Comparison of ENCODE assay signal across 12 cellular contexts in genomic region chr4:76990288-76991080, GRCh38. TPM values are rescaled to one million over a fixed set of nuclear protein-coding genes. Genes with fewer than 3 reads are reported as not detected.
DNase-seq lines count a peak whose midpoint lies in the region; TF ChIP-seq lines count a peak whose summit lies in the region.
"Had no signal": no experiment of that assay in that cellular context is flagged by ENCODE, and none has a peak within 500 bp of the region (broad histone marks: within the 10 kb centered on the region; RNA-seq: fewer than 3 reads in every experiment).

No MANE protein-coding gene starts in this region.

- H3K9me3 ChIP-seq in GM23248 (ENCODE audit: low read depth) (no peaks in the 10 kb centered on the region), Karpas-422 (ENCODE audit: low read length) (no peaks in the 10 kb centered on the region), esophagus squamous epithelium (no peaks in the 10 kb centered on the region)

- H3K4me1 ChIP-seq in GM23248 (ENCODE audit: insufficient read depth), result peaks cover 82% of the 10 kb centered on the region
- H3K4me1 ChIP-seq in Karpas-422 (ENCODE audit: low read length), result 0 out of 2 replicates have a peak, but pooled peaks cover 3% of the 10 kb centered on the region
- peaks cover 0 to 39% (median 7%) of the 10 kb centered on the region in 3 donors for H3K4me1 ChIP-seq in esophagus squamous epithelium

- peaks cover 9% of the 10 kb centered on the region for H3K9me3 Mint-ChIP-seq in activated naive CD8-positive, alpha-beta T cell treated with anti-CD3 and anti-CD28 coated beads for 36 hours

- peaks cover 80% of the 10 kb centered on the region for H3K4me1 Mint-ChIP-seq in activated naive CD8-positive, alpha-beta T cell treated with anti-CD3 and anti-CD28 coated beads for 36 hours

- H3K36me3 ChIP-seq in GM23248 (ENCODE audit: low read depth), result peaks cover 12% of the 10 kb centered on the region; the same call in 1 of the 2 replicates
- no peaks in the 10 kb centered on the region for H3K36me3 ChIP-seq in Karpas-422 (ENCODE audit: insufficient read depth, low read length)
- no peaks in the 10 kb centered on the region for H3K36me3 ChIP-seq in esophagus squamous epithelium

- no peak for TF ChIP-seq POLR2A in esophagus squamous epithelium (IDR thresholded peaks at IDR 0.05)

- H3K4me3 ChIP-seq in GM23248 (peak overlapping the region; percentile 61), Karpas-422 (ENCODE audit: low read length) (no peak overlapping the region), esophagus squamous epithelium (no peak overlapping the region)

- H3K4me3 Mint-ChIP-seq in activated naive CD8-positive, alpha-beta T cell treated with anti-CD3 and anti-CD28 coated beads for 36 hours, result peak overlapping the region; percentile 35
- H3K4me3 Mint-ChIP-seq: activated B cell treated with CpG ODN at 0.5 μM for 24 hours had no signal

- intact Hi-C loops in esophagus squamous epithelium (cut with DNase I), result no loop called here

- H3K27me3 ChIP-seq in GM23248 (replicated peaks; ENCODE audit: insufficient read depth) (no peaks in the 10 kb centered on the region), Karpas-422 (ENCODE audit: low read length) (no peaks in the 10 kb centered on the region), esophagus squamous epithelium (no peaks in the 10 kb centered on the region)

- H3K4me2 ChIP-seq in GM23248 (ENCODE audit: unreplicated experiment) (peak overlapping the region; percentile 68), Karpas-422 (ENCODE audit: low read depth, low read length, poor library complexity, severe bottlenecking) (no peak overlapping the region)

- H3K27ac Mint-ChIP-seq in activated naive CD8-positive, alpha-beta T cell treated with anti-CD3 and anti-CD28 coated beads for 36 hours, result peak overlapping the region; percentile 74
- H3K27ac Mint-ChIP-seq: activated B cell treated with CpG ODN at 0.5 μM for 24 hours, IgD-negative memory B cell had no signal

- no peaks in the 10 kb centered on the region for H4K20me1 ChIP-seq in GM23248 (ENCODE audit: insufficient read depth)
- H4K20me1 ChIP-seq in Karpas-422 (ENCODE audit: insufficient read depth, low read depth, low read length), result no peaks in the 10 kb centered on the region

- peaks cover 91% of the 10 kb centered on the region for H3K79me2 ChIP-seq in GM23248 (ENCODE audit: insufficient read depth)
- peaks cover 27% of the 10 kb centered on the region for H3K79me2 ChIP-seq in Karpas-422 (ENCODE audit: low read length)

- H3K27ac ChIP-seq in GM23248 (peak overlapping the region; percentile 97), Karpas-422 (ENCODE audit: low read length) (no peak overlapping the region), esophagus squamous epithelium (peak overlapping the region in 2 of 4 donors; percentile 33 to 60)
- H3K27ac ChIP-seq: parathyroid adenoma had no signal

- H2AFZ ChIP-seq in GM23248 (no peak overlapping the region), Karpas-422 (ENCODE audit: low read length) (no peak overlapping the region)
- H2AFZ ChIP-seq: parathyroid adenoma had no signal

- H3K27me3 Mint-ChIP-seq in activated naive CD8-positive, alpha-beta T cell treated with anti-CD3 and anti-CD28 coated beads for 36 hours, result no peaks in the 10 kb centered on the region
- H3K27me3 Mint-ChIP-seq: activated B cell treated with CpG ODN at 0.5 μM for 24 hours, IgD-negative memory B cell had no signal

- TF ChIP-seq CTCF in esophagus squamous epithelium (IDR thresholded peaks at IDR 0.05), result no peak

- WGBS in GM23248 (ENCODE audit: low coverage in 1 of 2, low lambda C conversion rate in 2 of 2, missing lambda C conversion rate in 2 of 2), 2 experiments, result 59 to 63% methylated on average over 12 of the region's 12 CpGs
- WGBS in esophagus squamous epithelium, 2 donors, result 78 to 80% methylated on average over 4 to 6 of the region's 12 CpGs

- peaks cover 84% of the 10 kb centered on the region for H3F3A ChIP-seq in GM23248 (ENCODE audit: insufficient read depth)

- H3K9ac ChIP-seq in GM23248 (peak overlapping the region; percentile 76), Karpas-422 (ENCODE audit: low read length) (no peak overlapping the region)
- H3K9ac ChIP-seq: parathyroid adenoma had no signal

- H3K36me3 Mint-ChIP-seq in activated naive CD8-positive, alpha-beta T cell treated with anti-CD3 and anti-CD28 coated beads for 36 hours, result peaks cover 36% of the 10 kb centered on the region

- H3K9me2 ChIP-seq in GM23248 (ENCODE audit: insufficient read depth), result no peaks in the 10 kb centered on the region
- no peaks in the 10 kb centered on the region for H3K9me2 ChIP-seq in Karpas-422 (replicated peaks; ENCODE audit: insufficient read depth, low read length)

- DNase-seq in ACHN (peak; percentile 49), GM23248 (peak; percentile 91), hepatic stellate cell (ENCODE audit: low spot score) (peak; percentile 37), Karpas-422 (no peak), NCI-H82 (lab: John Stamatoyannopoulos, UW) (no peak), esophagus squamous epithelium (lab: John Stamatoyannopoulos, UW) (no peak)
- DNase-seq in activated naive CD8-positive, alpha-beta T cell treated with anti-CD3 and anti-CD28 coated beads for 36 hours, result no peak
- DNase-seq in stimulated activated naive CD4-positive, alpha-beta T cell treated with Interleukin-2 at 50 U/mL for 16 hours (lab: John Stamatoyannopoulos, UW), result no peak
- DNase-seq: activated B cell treated with CpG ODN at 0.5 μM for 24 hours, DMS53 had no signal

- in situ Hi-C loops in ACHN (cut with HindIII; ENCODE audit: low pct_ligation_motif_present, low pct_unique_long_range_greater_than_20kb, low sequenced_read_pairs), result no loop called here
- in situ Hi-C loops in GM23248 (cut with MboI), result no loop called here

RNA-seq across cellular contexts. Expression of gene SEPTIN11, which starts 40.9 kb away (rescaled TPM):
- 640 and 867 TPM in 2 replicates for total RNA-seq in GM23248 (2014; rRNA removed; shearing (Covaris generic))
- polyA plus RNA-seq in GM23248 (2016; fragmentation: Nextera tagmentation; extraction: Ambion mirVana), result 478 and 488 TPM in 2 replicates
- total RNA-seq in activated naive CD8-positive, alpha-beta T cell treated with anti-CD3 and anti-CD28 coated beads for 36 hours, result 10 to 100 TPM; 66.4 to 74.1 TPM
- 21.2 and 45.1 TPM in 2 replicates for total RNA-seq in Karpas-422 (2014; rRNA removed; shearing (Covaris generic); ENCODE audit: low replicate concordance)
- total RNA-seq in esophagus squamous epithelium, result 10 to 100 TPM; 10.4 to 56.6 (median 36.3) TPM

Comparison
In these comparisons a context has a peak if more than half of its experiments do, and no peak if none do; other contexts are left out.
1. DNase-seq: peak in ACHN (single experiment), GM23248 (single experiment) and hepatic stellate cell (single experiment); none in activated naive CD8-positive, alpha-beta T cell treated with anti-CD3 and anti-CD28 coated beads for 36 hours (single experiment), Karpas-422 (single experiment), NCI-H82 (single experiment), esophagus squamous epithelium (single experiment) and stimulated activated naive CD4-positive, alpha-beta T cell treated with Interleukin-2 at 50 U/mL for 16 hours (single experiment).